In the genomic region with DNA sequence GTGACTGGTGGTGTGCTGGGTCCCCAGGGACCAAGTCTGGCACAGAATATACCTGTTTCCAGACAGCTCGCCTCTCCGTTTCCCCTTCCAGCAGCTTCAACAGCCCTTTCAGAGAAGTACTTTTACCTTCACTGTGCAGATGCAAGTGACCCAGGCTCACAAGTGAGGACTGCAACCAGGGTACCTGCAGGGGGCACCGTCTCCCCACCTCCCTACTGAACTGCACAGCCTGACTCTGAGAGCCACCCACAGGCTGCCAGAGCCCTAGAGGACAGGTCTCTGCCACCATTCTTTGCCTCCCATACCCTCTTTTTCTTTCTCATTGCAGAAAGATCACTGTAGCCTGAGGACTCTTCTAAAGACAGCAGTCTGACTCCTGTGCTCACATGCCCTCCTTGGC, we compare ENCODE assay signal across 10 cellular contexts. TPM values are rescaled to one million over a fixed set of nuclear protein-coding genes. Genes with fewer than 3 reads are reported as not detected.
DNase-seq lines count a peak whose midpoint lies in the region; ATAC-seq, FAIRE-seq and TF ChIP-seq lines count a peak whose summit lies in the region.
"Had no signal": no experiment of that assay in that cellular context is flagged by ENCODE, and none has a peak within 500 bp of the region (broad histone marks: within the 10 kb centered on the region; RNA-seq: fewer than 3 reads in every experiment).

No MANE protein-coding gene starts in this region.

- intact Hi-C loops in Caco-2 (cut with micrococcal nuclease; ENCODE audit: unreplicated experiment): loop anchor here (10.0 kb wide), 1 partner anchor 545 kb away; no protein-coding TSS in a partner anchor

- POLR2A ChIA-PET in Caco-2 (lab: Charles Lee): no interaction called here

- H3K4me1 Mint-ChIP-seq in Caco-2 (ENCODE audit: low read depth, unreplicated experiment): no peaks in the 10 kb centered on the region

- BruUV-seq in Caco-2 (replicated peaks; lab: Mats Ljungman, UMichigan): no TSS peak

- H3K27ac Mint-ChIP-seq in Caco-2 (ENCODE audit: unreplicated experiment): no peak overlapping the region

- H3K36me3 Mint-ChIP-seq in Caco-2 (ENCODE audit: insufficient read depth, unreplicated experiment): no peaks in the 10 kb centered on the region

- DNase-seq in Caco-2: peak in 1 of 2 experiments; percentile 63
- DNase-seq in RCC 7860 (ENCODE audit: low spot score): peak; percentile 22
- DNase-seq in iPS-NIHi11 (ENCODE audit: low spot score): peak; percentile 76
- no peak for DNase-seq in C1 segment of cervical spinal cord (lab: John Stamatoyannopoulos, UW)
- DNase-seq in ureter (ENCODE audit: low spot score): no peak
- DNase-seq in NCI-H2029 (lab: John Stamatoyannopoulos, UW): no peak

- H3K27me3 ChIP-seq in Caco-2 (replicated peaks; ENCODE audit: control insufficient read depth, insufficient read depth, low read length): no peaks in the 10 kb centered on the region

- no peak for FAIRE-seq in RCC 7860 (lab: Jason Lieb, UNC)

- no peaks in the 10 kb centered on the region for H3K27me3 Mint-ChIP-seq in Caco-2 (ENCODE audit: insufficient read depth, unreplicated experiment)

- no peaks in the 10 kb centered on the region for H3K36me3 ChIP-seq in Caco-2 (ENCODE audit: control insufficient read depth, insufficient read depth, low read length)

- no peak overlapping the region for H3K4me3 Mint-ChIP-seq in Caco-2 (ENCODE audit: unreplicated experiment)

- no peaks in the 10 kb centered on the region for H3K4me1 ChIP-seq in Caco-2

- H3K9me3 ChIP-seq in Caco-2: no peaks in the 10 kb centered on the region

- CTCF ChIA-PET in Caco-2 (lab: Charles Lee): no interaction called here

- TF ChIP-seq CTCF in Caco-2 (IDR thresholded peaks at IDR 0.05; ENCODE audit: insufficient read depth in 1 of 2, low read depth in 1 of 2, low read length in 1 of 2, severe bottlenecking in 1 of 2, unreplicated experiment in 1 of 2): peak; percentile 45 to 63

- H3K9me3 Mint-ChIP-seq in Caco-2 (ENCODE audit: unreplicated experiment): no peaks in the 10 kb centered on the region

- no peak overlapping the region for H3K4me3 ChIP-seq in Caco-2 (ENCODE audit: low read depth, low read length)

- ATAC-seq in GM21423 (IDR thresholded peaks at IDR 0.05; ENCODE audit: unreplicated experiment): peak; percentile 43
- no peak for ATAC-seq in GM21717 (IDR thresholded peaks at IDR 0.05; ENCODE audit: unreplicated experiment)

RNA-seq across cellular contexts. Expression of gene IL9, which starts 15.4 kb away (rescaled TPM):
- total RNA-seq in Caco-2 (2022): 0.79 TPM in 1 of 2 replicates, not detected in the other
- not detected for total RNA-seq in ureter
- total RNA-seq: myocyte, RPMI7951 had no signal

RNA-seq across cellular contexts. Expression of gene SLC25A48, which starts 45.8 kb away (rescaled TPM):
- total RNA-seq in Caco-2 (2022): 1.6 and 3.2 TPM in 2 replicates
- total RNA-seq in ureter: not detected
- total RNA-seq: myocyte, RPMI7951 had no signal

Comparison
In these comparisons a context has a peak if more than half of its experiments do, and no peak if none do; other contexts are left out.
1. DNase-seq: peak in RCC 7860 (single experiment) and iPS-NIHi11 (single experiment); none in C1 segment of cervical spinal cord (0 of 14), ureter (single experiment) and NCI-H2029 (single experiment).